ENCODE assay signal across 10 cellular contexts in the genomic region with DNA sequence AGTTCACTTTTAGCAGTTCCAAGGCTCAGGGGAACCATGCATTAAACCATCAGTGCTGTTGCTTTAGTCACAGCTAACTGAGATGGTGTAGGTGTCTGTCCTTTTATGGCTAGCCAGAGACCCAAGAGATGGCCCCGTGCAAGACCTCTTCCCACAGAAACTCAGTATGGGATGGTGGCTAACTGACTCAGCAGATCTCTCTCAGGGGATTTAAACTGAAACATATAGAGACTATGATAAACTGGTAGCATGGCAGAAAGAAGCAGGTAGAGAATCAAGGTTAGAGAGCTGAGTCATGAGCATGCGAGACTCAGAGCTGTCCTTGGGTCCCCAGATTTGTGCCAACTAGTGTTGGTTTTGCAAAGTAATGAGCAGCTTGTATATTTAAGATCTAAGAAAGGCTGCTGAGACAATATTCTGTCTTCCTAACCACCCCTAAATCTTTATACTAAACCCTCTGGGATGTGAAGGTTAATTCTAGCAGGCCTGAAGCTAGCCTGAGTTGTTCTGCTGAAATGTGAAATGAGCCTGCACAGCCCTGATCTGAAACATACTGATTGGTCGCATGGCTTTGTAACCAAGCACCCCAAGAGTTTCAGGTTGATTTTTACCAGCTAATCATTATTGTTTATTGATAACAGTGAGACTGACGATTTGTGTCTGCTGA. TPM values are rescaled to one million over a fixed set of nuclear protein-coding genes. Genes with fewer than 3 reads are reported as not detected.
DNase-seq lines count a peak whose midpoint lies in the region; ATAC-seq and TF ChIP-seq lines count a peak whose summit lies in the region.
"Had no signal": no experiment of that assay in that cellular context is flagged by ENCODE, and none has a peak within 500 bp of the region (broad histone marks: within the 10 kb centered on the region; RNA-seq: fewer than 3 reads in every experiment).

No MANE protein-coding gene starts in this region.

- DNase-seq in esophagus squamous epithelium (lab: John Stamatoyannopoulos, UW) (no peak), chondrocyte (ENCODE audit: low spot score) (no peak), G401 (ENCODE audit: low spot score) (no peak), osteocyte (ENCODE audit: extremely low spot score, unreplicated experiment) (no peak)
- DNase-seq: NCI-H226 had no signal

- 48 to 73% methylated on average over 4 of the region's 4 CpGs for WGBS in esophagus squamous epithelium, 2 donors

- H3K27me3 Mint-ChIP-seq in chondrocyte (ENCODE audit: low read depth) (peaks cover 14% of the 10 kb centered on the region), osteocyte (ENCODE audit: unreplicated experiment) (peaks cover 2% of the 10 kb centered on the region)

- H3K9me3 ChIP-seq in esophagus squamous epithelium = no peaks in the 10 kb centered on the region

- H3K36me3 ChIP-seq in esophagus squamous epithelium = no peaks in the 10 kb centered on the region

- TF ChIP-seq POLR2A in esophagus squamous epithelium (IDR thresholded peaks at IDR 0.05) = no peak

- H3K4me1 Mint-ChIP-seq in chondrocyte (ENCODE audit: low read depth) = no peaks in the 10 kb centered on the region
- no peaks in the 10 kb centered on the region for H3K4me1 Mint-ChIP-seq in osteocyte (ENCODE audit: unreplicated experiment)

- no peaks in the 10 kb centered on the region for H3K9me3 Mint-ChIP-seq in chondrocyte (ENCODE audit: low read depth)
- no peaks in the 10 kb centered on the region for H3K9me3 Mint-ChIP-seq in osteocyte (ENCODE audit: unreplicated experiment)

- H3K36me3 Mint-ChIP-seq in chondrocyte (ENCODE audit: low read depth) = no peaks in the 10 kb centered on the region
- no peaks in the 10 kb centered on the region for H3K36me3 Mint-ChIP-seq in osteocyte (ENCODE audit: unreplicated experiment)

- in situ Hi-C loops in G401 (cut with HindIII; ENCODE audit: low sequenced_read_pairs) = no loop called here

- H3K27ac Mint-ChIP-seq in chondrocyte (ENCODE audit: unreplicated experiment) (no peak overlapping the region), osteocyte (ENCODE audit: unreplicated experiment) (no peak overlapping the region)

- peak overlapping the region in 3 of 4 donors; percentile 18 to 47 (median 27) for H3K27ac ChIP-seq in esophagus squamous epithelium
- H3K27ac ChIP-seq: SK-N-MC had no signal

- peaks cover 0 to 52% (median 0%) of the 10 kb centered on the region in 3 donors for H3K4me1 ChIP-seq in esophagus squamous epithelium

- H3K4me3 Mint-ChIP-seq in chondrocyte (ENCODE audit: unreplicated experiment) (no peak overlapping the region), osteocyte (ENCODE audit: unreplicated experiment) (no peak overlapping the region)

- intact Hi-C loops in esophagus squamous epithelium (cut with DNase I) = no loop called here

- H3K4me3 ChIP-seq in esophagus squamous epithelium = no peak overlapping the region
- H3K4me3 ChIP-seq: K562, SK-N-MC had no signal

- TF ChIP-seq CTCF in esophagus squamous epithelium (IDR thresholded peaks at IDR 0.05) (no peak), chondrocyte (IDR thresholded peaks at IDR 0.05) (no peak), osteocyte (IDR thresholded peaks at IDR 0.05) (no peak)

- H3K27me3 ChIP-seq in esophagus squamous epithelium = no peaks in the 10 kb centered on the region

- ATAC-seq in GM18909 (IDR thresholded peaks at IDR 0.05; ENCODE audit: poor library complexity, unreplicated experiment) (peak; percentile 86), GM21526 (IDR thresholded peaks at IDR 0.05; ENCODE audit: low FRiP score, unreplicated experiment) (peak; percentile 61), HG03095 (IDR thresholded peaks at IDR 0.05; ENCODE audit: unreplicated experiment) (peak; percentile 76)
- ATAC-seq: K562 had no signal

RNA-seq across cellular contexts. Expression of a gene that starts 6.5 kb away (rescaled TPM):
- total RNA-seq in esophagus squamous epithelium (100 to 1,000 TPM; 255 to 453 (median 376) TPM), chondrocyte (not detected in 3 replicates), osteocyte (not detected in 2 replicates)
- total RNA-seq in G401 (2014; rRNA removed; shearing (Covaris generic)) = not detected in 2 replicates
- total RNA-seq: K562 had no signal

Comparison
In these comparisons a context has a peak if more than half of its experiments do, and no peak if none do; other contexts are left out.
1. RNA of a gene that starts 6.5 kb away (total RNA-seq): 255 to 453 TPM in esophagus squamous epithelium; not detected in chondrocyte, not detected in G401 and not detected in osteocyte; every median in the first group is over 100 times any median in the second.
2. Peak in every context shown above with its lines, with median percentiles within 50 percentile points of each other: ATAC-seq.